ENCODE assay signal across 9 cellular contexts in the genomic region with DNA sequence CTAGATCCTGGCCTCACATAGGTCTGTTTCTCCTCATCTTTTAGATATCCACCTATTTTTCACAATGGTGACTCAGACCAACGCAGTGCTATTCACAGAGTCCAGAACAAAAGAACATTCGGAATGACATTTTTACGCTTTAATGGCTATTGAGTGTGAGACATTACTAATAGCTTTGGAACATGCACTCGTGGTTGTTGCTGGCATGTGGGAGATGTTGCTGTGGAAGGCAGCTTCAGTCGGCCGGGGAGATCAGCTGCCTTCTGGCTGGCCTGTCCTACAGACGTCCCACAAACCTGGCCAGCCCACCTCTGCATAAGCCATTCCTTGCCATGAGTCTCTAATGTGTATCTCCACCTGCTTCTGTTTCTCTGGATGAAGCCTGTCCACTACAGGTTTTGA. TPM values are rescaled to one million over a fixed set of nuclear protein-coding genes. Genes with fewer than 3 reads are reported as not detected.
DNase-seq lines count a peak whose midpoint lies in the region; ATAC-seq, FAIRE-seq and TF ChIP-seq lines count a peak whose summit lies in the region.
"Had no signal": no experiment of that assay in that cellular context is flagged by ENCODE, and none has a peak within 500 bp of the region (broad histone marks: within the 10 kb centered on the region; RNA-seq: fewer than 3 reads in every experiment).

No MANE protein-coding gene starts in this region.

- no peaks in the 10 kb centered on the region for H3K9me3 Mint-ChIP-seq in dendritic cell treated with granulocyte-macrophage colony-stimulating factor and Interleukin-4, amounts not matched to agents 40 ng/mL and 50 ng/mL, for 4 days

- H3K27me3 ChIP-seq in Loucy (ENCODE audit: insufficient read depth, low read length, poor library complexity, severe bottlenecking) (no peaks in the 10 kb centered on the region), parathyroid adenoma (ENCODE audit: control insufficient read depth, insufficient read depth, low read length) (no peaks in the 10 kb centered on the region), pancreas (no peaks in the 10 kb centered on the region)

- intact Hi-C loops in dendritic cell treated with granulocyte-macrophage colony-stimulating factor and Interleukin-4, amounts not matched to agents 40 ng/mL and 50 ng/mL, for 4 days (cut with micrococcal nuclease): no loop called here
- intact Hi-C loops in pancreas (cut with DNase I): no loop called here

- H3K4me2 ChIP-seq in Loucy (ENCODE audit: low read depth, low read length, poor library complexity, severe bottlenecking) (peak overlapping the region; percentile 78), parathyroid adenoma (ENCODE audit: low read length) (peak overlapping the region; percentile 13)

- no peaks in the 10 kb centered on the region for H3K9me2 ChIP-seq in Loucy (replicated peaks; ENCODE audit: low read depth, low read length)

- no peak for TF ChIP-seq CTCF in Loucy (conservative IDR thresholded peaks at IDR 0.05; ENCODE audit: low read length)
- no peak for TF ChIP-seq CTCF in parathyroid adenoma (IDR thresholded peaks at IDR 0.05)
- no peak for TF ChIP-seq CTCF in pancreas (IDR thresholded peaks at IDR 0.05)

- no peaks in the 10 kb centered on the region for H4K20me1 ChIP-seq in Loucy (ENCODE audit: insufficient read depth, low read length, poor library complexity, severe bottlenecking)

- DNase-seq in Caki2 (ENCODE audit: low read depth) (peak; percentile 80), pancreas (no peak), caudate nucleus (lab: John Stamatoyannopoulos, UW) (no peak)
- DNase-seq: stimulated activated CD4-positive, alpha-beta T cell treated with anti-CD3 and anti-CD28 coated beads, Interleukin-15, amount 100 ng/mL, for 24 hours had no signal

- H3K79me2 ChIP-seq in Loucy (ENCODE audit: insufficient read depth, low read length) (peaks cover 35% of the 10 kb centered on the region), parathyroid adenoma (peaks cover 49% of the 10 kb centered on the region)

- peak overlapping the region; percentile 98 for H3K27ac Mint-ChIP-seq in dendritic cell treated with granulocyte-macrophage colony-stimulating factor and Interleukin-4, amounts not matched to agents 40 ng/mL and 50 ng/mL, for 4 days

- H3K4me3 ChIP-seq in Loucy (ENCODE audit: low read length, poor library complexity, severe bottlenecking): no peak overlapping the region
- peak overlapping the region; percentile 21 for H3K4me3 ChIP-seq in parathyroid adenoma (ENCODE audit: low read depth, low read length)
- no peak overlapping the region for H3K4me3 ChIP-seq in pancreas

- ATAC-seq in pancreas (no peak), GM19452 (IDR thresholded peaks at IDR 0.05; ENCODE audit: unreplicated experiment) (no peak), HG02588 (IDR thresholded peaks at IDR 0.05; ENCODE audit: unreplicated experiment) (no peak)

- peaks cover 7% of the 10 kb centered on the region for H3F3A ChIP-seq in Loucy (ENCODE audit: low read depth)

- H3K9ac ChIP-seq in Loucy (ENCODE audit: low read depth, low read length, poor library complexity, severe bottlenecking) (peak overlapping the region; percentile 86), parathyroid adenoma (no peak overlapping the region)

- no peak for FAIRE-seq in pancreas (lab: Jason Lieb, UNC)

- H3K27ac ChIP-seq in parathyroid adenoma: peak overlapping the region; percentile 73
- H3K27ac ChIP-seq in pancreas: peak overlapping the region in 2 of 4 donors; percentile 80 to 85
- no peak overlapping the region for H3K27ac ChIP-seq in caudate nucleus (ENCODE audit: low read depth, low read length)

- H3K4me1 ChIP-seq in Loucy (ENCODE audit: insufficient read depth, low read length, poor library complexity, severe bottlenecking) (peaks cover 79% of the 10 kb centered on the region), parathyroid adenoma (peaks cover 55% of the 10 kb centered on the region), pancreas (peaks cover 3 to 38% (median 21%) of the 10 kb centered on the region in 3 donors)

- H3K4me1 Mint-ChIP-seq in dendritic cell treated with granulocyte-macrophage colony-stimulating factor and Interleukin-4, amounts not matched to agents 40 ng/mL and 50 ng/mL, for 4 days (ENCODE audit: low read depth): peaks cover 79% of the 10 kb centered on the region

- H3K36me3 Mint-ChIP-seq in dendritic cell treated with granulocyte-macrophage colony-stimulating factor and Interleukin-4, amounts not matched to agents 40 ng/mL and 50 ng/mL, for 4 days (ENCODE audit: low read depth): peaks cover 52% of the 10 kb centered on the region

- no peaks in the 10 kb centered on the region for H3K27me3 Mint-ChIP-seq in dendritic cell treated with granulocyte-macrophage colony-stimulating factor and Interleukin-4, amounts not matched to agents 40 ng/mL and 50 ng/mL, for 4 days

- H2AFZ ChIP-seq in Loucy (ENCODE audit: low read length) (no peak overlapping the region), parathyroid adenoma (no peak overlapping the region)

- peak overlapping the region; percentile 30 for H3K4me3 Mint-ChIP-seq in dendritic cell treated with granulocyte-macrophage colony-stimulating factor and Interleukin-4, amounts not matched to agents 40 ng/mL and 50 ng/mL, for 4 days

- H3K36me3 ChIP-seq in Loucy (ENCODE audit: insufficient read depth, low read length): no peaks in the 10 kb centered on the region
- H3K36me3 ChIP-seq in parathyroid adenoma (ENCODE audit: control insufficient read depth, insufficient read depth, low read length): no peaks in the 10 kb centered on the region
- no peaks in the 10 kb centered on the region for H3K36me3 ChIP-seq in pancreas

- in situ Hi-C loops in Caki2 (cut with HindIII; ENCODE audit: low pct_unique_long_range_greater_than_20kb, low sequenced_read_pairs): no loop called here

- WGBS in pancreas, 2 donors: 61 to 63% methylated on average over 7 of the region's 7 CpGs

- no peaks in the 10 kb centered on the region for H3K9me3 ChIP-seq in Loucy (ENCODE audit: insufficient read depth, low read depth, low read length)
- H3K9me3 ChIP-seq in parathyroid adenoma (ENCODE audit: control insufficient read depth, low read length): no peaks in the 10 kb centered on the region
- no peaks in the 10 kb centered on the region for H3K9me3 ChIP-seq in pancreas

RNA-seq across cellular contexts. Expression of a gene that starts 3.4 kb away (rescaled TPM):
- total RNA-seq in Caki2 (2014; rRNA removed; shearing (Covaris generic); ENCODE audit: low replicate concordance): 12.8 and 14.7 TPM in 2 replicates
- total RNA-seq in pancreas: 10 to 100 TPM; 20.2 to 33.5 (median 21.4) TPM
- 10 to 100 TPM in 1 of 2 donors, 1 to 10 TPM in 1; 6.3 to 14.3 TPM for polyA plus RNA-seq in pancreas
